Comparison of ENCODE assay signal across 29 cellular contexts in the genomic region with DNA sequence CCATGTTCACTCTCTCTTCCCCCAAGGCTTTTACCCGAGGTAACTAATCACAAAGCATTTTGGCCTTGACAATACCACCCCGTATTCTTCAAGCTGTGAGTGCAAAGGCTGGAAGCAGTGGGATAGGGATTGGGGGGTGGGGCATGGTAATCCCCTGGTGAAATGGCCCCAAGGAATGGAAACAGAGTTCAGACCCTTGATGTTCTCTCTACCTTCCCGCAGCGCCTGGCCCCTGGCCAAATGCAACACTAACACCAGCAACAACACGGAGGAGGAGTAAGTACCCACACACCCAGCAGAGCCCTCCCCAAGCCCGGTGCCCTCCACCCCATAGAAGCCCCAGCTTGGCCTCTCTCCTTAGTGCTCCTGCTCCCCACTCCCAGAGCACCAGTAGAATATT. TPM values are rescaled to one million over a fixed set of nuclear protein-coding genes. Genes with fewer than 3 reads are reported as not detected.
"Had no signal": no experiment of that assay in that cellular context is flagged by ENCODE, and none has a peak within 500 bp of the region (broad histone marks: within the 10 kb centered on the region; RNA-seq: fewer than 3 reads in every experiment).

No MANE protein-coding gene starts in this region.

- H3K4me1 ChIP-seq: psoas muscle had no signal

- H3K36me3 Mint-ChIP-seq: activated CD8-positive, alpha-beta memory T cell treated with anti-CD3 and anti-CD28 coated beads, Interleukin-2, amount 10 ng/mL, durations not matched to agents 7 days and 5 days; activated naive CD8-positive, alpha-beta T cell; immature natural killer cell had no signal

- H3K27ac ChIP-seq: body of pancreas, coronary artery, gastroesophageal sphincter, hepatocyte, lower lobe of right lung, neutrophil, pancreas, psoas muscle, suprapubic skin, tibial artery, upper lobe of right lung had no signal

- H3K27me3 ChIP-seq: body of pancreas, gastroesophageal sphincter, pancreas, upper lobe of right lung had no signal

- ATAC-seq: activated CD4-positive, alpha-beta T cell treated with anti-CD3 and anti-CD28 coated beads for 36 hours; activated CD8-positive, alpha-beta memory T cell treated with anti-CD3 and anti-CD28 coated beads, Interleukin-2, amount 10 ng/mL, durations not matched to agents 7 days and 5 days; activated CD8-positive, alpha-beta T cell treated with anti-CD3 and anti-CD28 coated beads, Interleukin-2, amount 10 ng/mL, durations not matched to agents 7 days and 5 days; body of pancreas; effector memory CD8-positive, alpha-beta T cell; gastroesophageal sphincter; lower lobe of right lung; pancreas; psoas muscle; upper lobe of right lung had no signal

- H3K27me3 Mint-ChIP-seq: activated naive CD8-positive, alpha-beta T cell had no signal

- H3K4me3 Mint-ChIP-seq: activated CD4-positive, alpha-beta T cell treated with anti-CD3 and anti-CD28 coated beads for 36 hours; activated CD8-positive, alpha-beta memory T cell treated with anti-CD3 and anti-CD28 coated beads, Interleukin-2, amount 10 ng/mL, durations not matched to agents 7 days and 5 days; activated CD8-positive, alpha-beta T cell treated with anti-CD3 and anti-CD28 coated beads, Interleukin-2, amount 10 ng/mL, durations not matched to agents 7 days and 5 days; activated naive CD8-positive, alpha-beta T cell; effector memory CD8-positive, alpha-beta T cell; immature natural killer cell; nephron; T-helper 2 cell treated with Interferon-gamma antibody and Interleukin-4, amounts not matched to agents 5 μg/mL and 100 μg/mL, for 36 hours had no signal

- H3K9me3 Mint-ChIP-seq: activated T-helper 2 cell treated with anti-CD3 and anti-CD28 coated beads, Interferon-gamma antibody, Interleukin-2, Interleukin-4, amounts not matched to agents 10 μg/mL and 5 μg/mL and 100 μg/mL, durations not matched to agents 14 hours and 24 hours and 36 hours; effector memory CD8-positive, alpha-beta T cell; immature natural killer cell; nephron; T-helper 2 cell treated with Interferon-gamma antibody and Interleukin-4, amounts not matched to agents 5 μg/mL and 100 μg/mL, for 36 hours had no signal

- H3K36me3 ChIP-seq: gastroesophageal sphincter, lower lobe of right lung, neutrophil, pancreas, suprapubic skin, tibial artery, upper lobe of right lung had no signal

- H2AFZ ChIP-seq: hepatocyte had no signal

- H3K4me1 Mint-ChIP-seq: immature natural killer cell had no signal

- H3K4me3 ChIP-seq: body of pancreas, coronary artery, gastroesophageal sphincter, hepatocyte, lower lobe of right lung, pancreas, psoas muscle, suprapubic skin, tibial artery, upper lobe of right lung had no signal

- H3K27ac Mint-ChIP-seq: activated CD4-positive, alpha-beta T cell treated with anti-CD3 and anti-CD28 coated beads for 36 hours; activated CD8-positive, alpha-beta memory T cell treated with anti-CD3 and anti-CD28 coated beads, Interleukin-2, amount 10 ng/mL, durations not matched to agents 7 days and 5 days; activated CD8-positive, alpha-beta T cell treated with anti-CD3 and anti-CD28 coated beads, Interleukin-2, amount 10 ng/mL, durations not matched to agents 7 days and 5 days; activated naive CD8-positive, alpha-beta T cell; activated T-helper 2 cell treated with anti-CD3 and anti-CD28 coated beads, Interferon-gamma antibody, Interleukin-2, Interleukin-4, amounts not matched to agents 10 μg/mL and 5 μg/mL and 100 μg/mL, durations not matched to agents 14 hours and 24 hours and 36 hours; effector memory CD8-positive, alpha-beta T cell; immature natural killer cell; nephron; T-helper 2 cell treated with Interferon-gamma antibody and Interleukin-4, amounts not matched to agents 5 μg/mL and 100 μg/mL, for 36 hours had no signal

- H3K9me3 ChIP-seq: body of pancreas, gastroesophageal sphincter, lower lobe of right lung, neutrophil, pancreas, psoas muscle, suprapubic skin, tibial artery, upper lobe of right lung had no signal

- H3K4me2 ChIP-seq: hepatocyte had no signal

- H3K79me2 ChIP-seq: hepatocyte had no signal

- FAIRE-seq: pancreas had no signal

- DNase-seq: activated CD4-positive, alpha-beta T cell treated with anti-CD3 and anti-CD28 coated beads for 36 hours; activated CD4-positive, CD25-positive, alpha-beta regulatory T cell; activated CD8-positive, alpha-beta memory T cell treated with anti-CD3 and anti-CD28 coated beads, Interleukin-2, amount 10 ng/mL, durations not matched to agents 7 days and 5 days; activated CD8-positive, alpha-beta T cell treated with anti-CD3 and anti-CD28 coated beads, Interleukin-2, amount 10 ng/mL, durations not matched to agents 7 days and 5 days; activated naive CD4-positive, alpha-beta T cell treated with Interleukin-2 at 50 U/mL for 16 hours; activated T-cell treated with anti-CD3 and anti-CD28 coated beads, Interleukin-2, amount 50 U/mL, for 48 hours; anterior cingulate cortex; body of pancreas; cerebellar nuclear complex; effector memory CD8-positive, alpha-beta T cell; erythroblast; immature natural killer cell; lower lobe of right lung; pancreas; psoas muscle; stimulated activated naive CD4-positive, alpha-beta T cell; T-helper 1 cell; tibial artery; upper lobe of right lung had no signal

RNA-seq across cellular contexts. Expression of a gene that starts 36.9 kb away (rescaled TPM):
- total RNA-seq: activated CD4-positive, alpha-beta T cell treated with anti-CD3 and anti-CD28 coated beads for 36 hours; activated CD8-positive, alpha-beta memory T cell treated with anti-CD3 and anti-CD28 coated beads, Interleukin-2, amount 10 ng/mL, durations not matched to agents 7 days and 5 days; activated CD8-positive, alpha-beta T cell treated with anti-CD3 and anti-CD28 coated beads, Interleukin-2, amount 10 ng/mL, durations not matched to agents 7 days and 5 days; activated T-helper 2 cell treated with anti-CD3 and anti-CD28 coated beads, Interferon-gamma antibody, Interleukin-2, Interleukin-4, amounts not matched to agents 10 μg/mL and 5 μg/mL and 100 μg/mL, durations not matched to agents 14 hours and 24 hours and 36 hours; mucosa of gallbladder; psoas muscle; suprapubic skin had no signal
- polyA plus RNA-seq: hepatocyte, immature natural killer cell had no signal
